ENCODE assay signal across 1 cellular context in genomic region chr14:35534884-35535793, GRCh38.
TF ChIP-seq lines count a peak whose summit lies in the region.

No MANE protein-coding gene starts in this region.

TF ChIP-seq in HepG2, 621 proteins besides CTCF, POLR2A, EP300 and RAD21 (continued from another document and continues in another):
- no peak for TF ChIP-seq ATF7 (IDR thresholded peaks at IDR 0.05)
- TF ChIP-seq ATF7 (CRISPR knock-in tag; IDR thresholded peaks at IDR 0.05): peak; percentile 100
- peak; percentile 100 for TF ChIP-seq ZBTB20 (CRISPR knock-in tag; IDR thresholded peaks at IDR 0.05; ENCODE audit: borderline replicate concordance, low read depth)
- peak; percentile 100 for TF ChIP-seq THAP8 (CRISPR knock-in tag; IDR thresholded peaks at IDR 0.05; ENCODE audit: borderline replicate concordance)
- TF ChIP-seq, protein P1, sequence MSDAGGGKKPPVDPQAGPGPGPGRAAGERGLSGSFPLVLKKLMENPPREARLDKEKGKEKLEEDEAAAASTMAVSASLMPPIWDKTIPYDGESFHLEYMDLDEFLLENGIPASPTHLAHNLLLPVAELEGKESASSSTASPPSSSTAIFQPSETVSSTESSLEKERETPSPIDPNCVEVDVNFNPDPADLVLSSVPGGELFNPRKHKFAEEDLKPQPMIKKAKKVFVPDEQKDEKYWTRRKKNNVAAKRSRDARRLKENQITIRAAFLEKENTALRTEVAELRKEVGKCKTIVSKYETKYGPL (CRISPR knock-in tag; IDR thresholded peaks at IDR 0.05): peak; percentile 100
- peak; percentile 100 for TF ChIP-seq NR3C1 (CRISPR knock-in tag; IDR thresholded peaks at IDR 0.05)
- peak; percentile 100 for TF ChIP-seq ZNF446 (CRISPR knock-in tag; IDR thresholded peaks at IDR 0.05)
- peak; percentile 99 for TF ChIP-seq ZSCAN25 (CRISPR knock-in tag; IDR thresholded peaks at IDR 0.05)
- TF ChIP-seq ZNF282 (IDR thresholded peaks at IDR 0.05; ENCODE audit: partially characterized antibody): no peak
- TF ChIP-seq MATR3 (CRISPR knock-in tag; IDR thresholded peaks at IDR 0.05): peak; percentile 100
- TF ChIP-seq, protein P2, sequence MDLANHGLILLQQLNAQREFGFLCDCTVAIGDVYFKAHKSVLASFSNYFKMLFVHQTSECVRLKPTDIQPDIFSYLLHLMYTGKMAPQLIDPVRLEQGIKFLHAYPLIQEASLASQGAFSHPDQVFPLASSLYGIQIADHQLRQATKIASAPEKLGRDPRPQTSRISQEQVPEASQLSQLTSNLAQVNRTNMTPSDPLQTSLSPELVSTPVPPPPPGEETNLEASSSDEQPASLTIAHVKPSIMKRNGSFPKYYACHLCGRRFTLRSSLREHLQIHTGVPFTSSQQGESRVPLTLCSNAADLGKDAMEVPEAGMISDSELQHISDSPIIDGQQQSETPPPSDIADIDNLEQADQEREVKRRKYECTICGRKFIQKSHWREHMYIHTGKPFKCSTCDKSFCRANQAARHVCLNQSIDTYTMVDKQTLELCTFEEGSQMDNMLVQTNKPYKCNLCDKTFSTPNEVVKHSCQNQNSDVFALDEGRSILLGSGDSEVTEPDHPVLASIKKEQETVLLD (CRISPR knock-in tag; IDR thresholded peaks at IDR 0.05; ENCODE audit: low read depth): peak; percentile 100
- TF ChIP-seq KIAA2018 (CRISPR knock-in tag; IDR thresholded peaks at IDR 0.05; ENCODE audit: borderline replicate concordance): peak; percentile 100
- peak; percentile 18; the same call in 1 of the 2 replicates for TF ChIP-seq KAT2B (IDR thresholded peaks at IDR 0.05; ENCODE audit: borderline replicate concordance, low read depth, low read length)
- TF ChIP-seq ZNF180 (CRISPR knock-in tag; IDR thresholded peaks at IDR 0.05; ENCODE audit: borderline replicate concordance, low read depth): peak; percentile 100; the same call in 1 of the 2 replicates
- TF ChIP-seq ZNF382 (CRISPR knock-in tag; IDR thresholded peaks at IDR 0.05; ENCODE audit: borderline replicate concordance): peak; percentile 99
- no peak for TF ChIP-seq RBM22 (optimal IDR thresholded peaks at IDR 0.05; ENCODE audit: low read length)
- TF ChIP-seq MYNN (CRISPR knock-in tag; IDR thresholded peaks at IDR 0.05; ENCODE audit: low read depth): peak; percentile 100
- TF ChIP-seq KDM5A (IDR thresholded peaks at IDR 0.05; ENCODE audit: borderline replicate concordance, low read length): no peak
- 0 out of 2 replicates have a peak, but pooled peaks have one; percentile 11 for TF ChIP-seq ZHX2 (IDR thresholded peaks at IDR 0.05; ENCODE audit: low read depth)
- TF ChIP-seq ZHX2 (CRISPR knock-in tag; IDR thresholded peaks at IDR 0.05; ENCODE audit: borderline replicate concordance): peak; percentile 100
- peak; percentile 100 for TF ChIP-seq KLF6 (CRISPR knock-in tag; IDR thresholded peaks at IDR 0.05)
- TF ChIP-seq HHEX (CRISPR knock-in tag; IDR thresholded peaks at IDR 0.05): peak; percentile 98
- peak; percentile 100 for TF ChIP-seq ZNF253 (CRISPR knock-in tag; IDR thresholded peaks at IDR 0.05; ENCODE audit: borderline replicate concordance)
- peak; percentile 100 for TF ChIP-seq ZNF546 (CRISPR knock-in tag; conservative IDR thresholded peaks at IDR 0.05)
- TF ChIP-seq ZBTB37 (CRISPR knock-in tag; IDR thresholded peaks at IDR 0.05): peak; percentile 100
- TF ChIP-seq, protein P3, sequence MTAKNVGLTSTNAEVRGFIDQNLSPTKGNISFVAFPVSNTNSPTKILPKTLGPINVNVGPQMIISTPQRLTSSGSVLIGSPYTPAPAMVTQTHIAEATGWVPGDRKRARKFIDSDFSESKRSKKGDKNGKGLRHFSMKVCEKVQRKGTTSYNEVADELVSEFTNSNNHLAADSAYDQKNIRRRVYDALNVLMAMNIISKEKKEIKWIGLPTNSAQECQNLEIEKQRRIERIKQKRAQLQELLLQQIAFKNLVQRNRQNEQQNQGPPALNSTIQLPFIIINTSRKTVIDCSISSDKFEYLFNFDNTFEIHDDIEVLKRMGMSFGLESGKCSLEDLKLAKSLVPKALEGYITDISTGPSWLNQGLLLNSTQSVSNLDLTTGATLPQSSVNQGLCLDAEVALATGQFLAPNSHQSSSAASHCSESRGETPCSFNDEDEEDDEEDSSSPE (CRISPR knock-in tag; IDR thresholded peaks at IDR 0.05): peak; percentile 98
- TF ChIP-seq ZNF615 (CRISPR knock-in tag; IDR thresholded peaks at IDR 0.05; ENCODE audit: borderline replicate concordance): peak; percentile 100
- TF ChIP-seq NCOA5 (CRISPR knock-in tag; IDR thresholded peaks at IDR 0.05): peak; percentile 100
- TF ChIP-seq ZKSCAN1 (IDR thresholded peaks at IDR 0.05; ENCODE audit: low read length): no peak
- TF ChIP-seq EEA1 (CRISPR knock-in tag; IDR thresholded peaks at IDR 0.05; ENCODE audit: borderline replicate concordance): peak; percentile 100
- TF ChIP-seq, protein P4, sequence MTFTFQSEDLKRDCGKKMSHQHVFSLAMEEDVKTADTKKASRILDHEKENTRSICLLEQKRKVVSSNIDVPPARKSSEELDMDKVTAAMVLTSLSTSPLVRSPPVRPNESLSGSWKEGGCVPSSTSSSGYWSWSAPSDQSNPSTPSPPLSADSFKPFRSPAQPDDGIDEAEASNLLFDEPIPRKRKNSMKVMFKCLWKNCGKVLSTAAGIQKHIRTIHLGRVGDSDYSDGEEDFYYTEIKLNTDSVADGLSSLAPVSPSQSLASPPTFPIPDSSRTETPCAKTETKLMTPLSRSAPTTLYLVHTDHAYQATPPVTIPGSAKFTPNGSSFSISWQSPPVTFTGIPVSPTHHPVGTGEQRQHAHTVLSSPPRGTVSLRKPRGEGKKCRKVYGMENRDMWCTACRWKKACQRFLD (CRISPR knock-in tag; IDR thresholded peaks at IDR 0.05; ENCODE audit: borderline replicate concordance): peak; percentile 100
